In the genomic region with DNA sequence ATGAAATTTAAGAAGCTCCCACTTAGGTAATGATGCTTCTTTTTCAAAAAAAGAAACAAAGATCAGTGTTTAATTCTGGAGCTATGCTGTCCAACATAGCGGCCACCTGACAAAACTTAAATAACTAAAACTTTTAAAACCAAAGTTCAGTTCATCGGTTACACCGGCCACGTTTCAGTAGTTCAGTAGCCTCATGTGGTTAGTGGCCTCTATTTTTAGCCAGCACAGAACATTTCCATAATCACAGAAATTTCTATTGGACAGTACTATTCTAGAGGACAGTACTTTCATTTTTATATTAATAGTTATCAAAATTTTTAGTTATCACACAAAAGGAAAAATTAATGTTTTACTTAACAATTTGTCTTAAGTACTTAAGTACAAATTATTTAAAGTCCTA, we compare ENCODE assay signal across 19 cellular contexts.
DNase-seq lines count a peak whose midpoint lies in the region; ATAC-seq, FAIRE-seq and TF ChIP-seq lines count a peak whose summit lies in the region.
"Had no signal": no experiment of that assay in that cellular context is flagged by ENCODE, and none has a peak within 500 bp of the region (broad histone marks: within the 10 kb centered on the region; RNA-seq: fewer than 3 reads in every experiment).

No MANE protein-coding gene starts in this region.

- H3K4me2 ChIP-seq in neural progenitor cell = no peak overlapping the region

- no peaks in the 10 kb centered on the region for H3F3A ChIP-seq in neural progenitor cell (ENCODE audit: low read depth)

- peaks cover 17% of the 10 kb centered on the region for H3K36me3 Mint-ChIP-seq in neural progenitor cell

- TF ChIP-seq CTCF in neural progenitor cell (IDR thresholded peaks at IDR 0.05) (no peak), gastroesophageal sphincter (IDR thresholded peaks at IDR 0.05) (no peak)

- TF ChIP-seq POLR2A in gastroesophageal sphincter (IDR thresholded peaks at IDR 0.05) = no peak

- H3K27me3 Mint-ChIP-seq in neural progenitor cell (ENCODE audit: insufficient read depth, low read depth) = no peaks in the 10 kb centered on the region

- H3K9me3 ChIP-seq in neural progenitor cell (ENCODE audit: low read depth) = no peaks in the 10 kb centered on the region
- H3K9me3 ChIP-seq in gastroesophageal sphincter = no peaks in the 10 kb centered on the region
- H3K9me3 ChIP-seq: colonic mucosa, neutrophil, right lobe of liver had no signal

- H3K4me1 ChIP-seq in neural progenitor cell (no peaks in the 10 kb centered on the region), gastroesophageal sphincter (no peaks in the 10 kb centered on the region)
- H3K4me1 ChIP-seq: colonic mucosa, right lobe of liver had no signal

- H3K27me3 ChIP-seq in neural progenitor cell = no peaks in the 10 kb centered on the region
- H3K27me3 ChIP-seq in gastroesophageal sphincter = no peaks in the 10 kb centered on the region
- H3K27me3 ChIP-seq: colonic mucosa, neutrophil, right lobe of liver had no signal

- no peak overlapping the region for H3K27ac ChIP-seq in neural progenitor cell
- H3K27ac ChIP-seq in gastroesophageal sphincter = no peak overlapping the region
- H3K27ac ChIP-seq: colonic mucosa, HL-60, neutrophil, right lobe of liver, VCaP had no signal

- ATAC-seq in GM18861 (IDR thresholded peaks at IDR 0.05; ENCODE audit: unreplicated experiment) (peak; percentile 84), GM21576 (IDR thresholded peaks at IDR 0.05; ENCODE audit: unreplicated experiment) (peak; percentile 63), HG03159 (IDR thresholded peaks at IDR 0.05; ENCODE audit: unreplicated experiment) (peak; percentile 61), gastroesophageal sphincter (no peak)
- ATAC-seq: K562, right lobe of liver had no signal

- whole genome bisulfite sequencing in gastroesophageal sphincter (ENCODE audit: low coverage in 1 of 2), 2 donors = 77 to 89% methylated on average over 4 of the region's 4 CpGs

- H2AFZ ChIP-seq in neural progenitor cell (replicated peaks) = no peak overlapping the region

- H3K36me3 ChIP-seq in neural progenitor cell = no peaks in the 10 kb centered on the region
- H3K36me3 ChIP-seq in gastroesophageal sphincter = peaks cover 7 to 90% of the 10 kb centered on the region in 2 donors
- H3K36me3 ChIP-seq: colonic mucosa had no signal

- DNase-seq in frontal cortex (ENCODE audit: low spot score in 2 of 2) (no peak), SHP77 (lab: John Stamatoyannopoulos, UW) (no peak), neural progenitor cell (ENCODE audit: low spot score) (no peak)
- no peak for DNase-seq in activated CD4-positive, alpha-beta T cell treated with anti-CD3 and anti-CD28 coated beads for 48 hours
- DNase-seq: activated effector memory CD4-positive, alpha-beta T cell treated with anti-CD3 and anti-CD28 coated beads, Interleukin-2, amount 50 U/mL, for 16 hours; aorta; colonic mucosa; NCI-H82; right lobe of liver; stimulated activated CD4-positive, alpha-beta T cell treated with anti-CD3 and anti-CD28 coated beads, Interleukin-1b, Interleukin-23, amount 100 ng/mL, for 48 hours had no signal

- peak; percentile 81 for FAIRE-seq in frontal cortex (lab: Jason Lieb, UNC)
- FAIRE-seq: K562 had no signal

- H3K4me3 ChIP-seq in neural progenitor cell (no peak overlapping the region), gastroesophageal sphincter (no peak overlapping the region)
- H3K4me3 ChIP-seq: colonic mucosa, K562, right lobe of liver had no signal

- H3K4me1 Mint-ChIP-seq in neural progenitor cell = no peaks in the 10 kb centered on the region

- H3K79me2 ChIP-seq in neural progenitor cell (ENCODE audit: low read depth) = no peaks in the 10 kb centered on the region

- no peaks in the 10 kb centered on the region for H4K20me1 ChIP-seq in neural progenitor cell (ENCODE audit: low read depth)

- no peak overlapping the region for H3K4me3 Mint-ChIP-seq in neural progenitor cell
- H3K4me3 Mint-ChIP-seq: mesothelial cell of epicardium had no signal

- no peaks in the 10 kb centered on the region for H3K9me3 Mint-ChIP-seq in neural progenitor cell

- no peak overlapping the region for H3K27ac Mint-ChIP-seq in neural progenitor cell
- H3K27ac Mint-ChIP-seq: mesothelial cell of epicardium had no signal

- H3K9ac ChIP-seq in neural progenitor cell = no peak overlapping the region

- no peak for TF ChIP-seq EP300 in gastroesophageal sphincter (IDR thresholded peaks at IDR 0.05)
